ENCODE assay signal across 14 cellular contexts in the genomic region with DNA sequence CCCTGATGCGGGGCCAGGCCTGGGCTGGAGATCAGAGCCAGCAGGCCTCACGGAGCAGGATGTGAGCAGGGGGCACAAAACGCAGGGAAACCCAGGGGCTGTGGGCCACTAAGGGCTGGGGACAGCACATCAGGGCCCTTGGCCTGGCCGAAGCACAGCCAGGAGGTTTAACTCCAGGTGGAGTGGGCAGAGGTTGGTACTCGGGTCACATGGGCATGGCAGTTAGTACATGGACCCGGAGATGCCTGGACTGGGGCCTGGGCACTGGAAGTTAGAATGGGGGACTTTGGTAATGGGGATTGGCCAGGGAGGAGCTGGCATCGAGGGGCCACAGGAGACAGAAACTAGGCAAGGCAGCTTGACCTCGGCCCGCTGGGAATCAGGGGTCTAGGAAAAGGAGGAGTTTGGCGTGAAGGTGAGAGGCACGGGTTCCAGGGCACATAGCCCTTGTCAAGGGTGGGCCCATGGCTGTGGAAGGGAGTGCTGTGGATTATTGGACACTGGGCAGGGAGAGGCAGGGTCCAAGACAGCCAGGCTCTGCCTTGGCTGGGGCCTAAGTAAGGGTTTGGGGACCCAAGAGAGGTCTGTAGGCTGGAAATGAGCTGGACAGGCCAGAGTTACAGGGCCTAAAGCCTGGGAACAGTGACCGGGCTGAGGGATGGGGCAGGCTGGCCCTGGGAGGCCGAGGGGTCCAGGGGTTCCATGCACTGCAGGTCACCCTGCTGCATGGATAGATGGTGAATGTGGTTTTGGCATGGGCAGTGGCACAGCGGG. TPM values are rescaled to one million over a fixed set of nuclear protein-coding genes. Genes with fewer than 3 reads are reported as not detected.
"Had no signal": no experiment of that assay in that cellular context is flagged by ENCODE, and none has a peak within 500 bp of the region (broad histone marks: within the 10 kb centered on the region; RNA-seq: fewer than 3 reads in every experiment).

No MANE protein-coding gene starts in this region.

- FAIRE-seq: small intestine had no signal

- H3K27ac Mint-ChIP-seq: activated CD4-positive, alpha-beta memory T cell treated with anti-CD3 and anti-CD28 coated beads for 36 hours had no signal

- ATAC-seq: left cardiac atrium; mucosa of descending colon; naive thymus-derived CD8-positive, alpha-beta T cell had no signal

- H3K27ac ChIP-seq: ovary, SJCRH30, VCaP had no signal

- H3K27me3 Mint-ChIP-seq: activated CD4-positive, alpha-beta memory T cell treated with anti-CD3 and anti-CD28 coated beads for 36 hours had no signal

- H3K4me3 ChIP-seq: mucosa of descending colon, ovary, SJCRH30, transverse colon had no signal

- H3K9me3 ChIP-seq: mucosa of descending colon, ovary, SJCRH30, transverse colon had no signal

- H3K36me3 Mint-ChIP-seq: activated CD4-positive, alpha-beta memory T cell treated with anti-CD3 and anti-CD28 coated beads for 36 hours; naive thymus-derived CD8-positive, alpha-beta T cell had no signal

- H3K4me3 Mint-ChIP-seq: activated CD4-positive, alpha-beta memory T cell treated with anti-CD3 and anti-CD28 coated beads for 36 hours; naive thymus-derived CD8-positive, alpha-beta T cell had no signal

- H3K27me3 ChIP-seq: ovary, SJCRH30, transverse colon had no signal

- H3K36me3 ChIP-seq: ovary, SJCRH30, transverse colon had no signal

- H3K4me1 ChIP-seq: transverse colon had no signal

- DNase-seq: activated CD4-positive, alpha-beta memory T cell treated with anti-CD3 and anti-CD28 coated beads for 36 hours; activated naive CD4-positive, alpha-beta T cell; activated T-cell treated with anti-CD3 and anti-CD28 coated beads, Interleukin-2, amount 50 U/mL, for 48 hours; dermis blood vessel endothelial cell; erythroblast; left cardiac atrium; mucosa of descending colon; naive thymus-derived CD8-positive, alpha-beta T cell; ovary; SJCRH30; small intestine; T1000; transverse colon had no signal

RNA-seq across cellular contexts. Expression of a gene that starts 41.6 kb away (rescaled TPM):
- total RNA-seq: SJCRH30 had no signal
